ENCODE assay signal across 8 cellular contexts in the genomic region with DNA sequence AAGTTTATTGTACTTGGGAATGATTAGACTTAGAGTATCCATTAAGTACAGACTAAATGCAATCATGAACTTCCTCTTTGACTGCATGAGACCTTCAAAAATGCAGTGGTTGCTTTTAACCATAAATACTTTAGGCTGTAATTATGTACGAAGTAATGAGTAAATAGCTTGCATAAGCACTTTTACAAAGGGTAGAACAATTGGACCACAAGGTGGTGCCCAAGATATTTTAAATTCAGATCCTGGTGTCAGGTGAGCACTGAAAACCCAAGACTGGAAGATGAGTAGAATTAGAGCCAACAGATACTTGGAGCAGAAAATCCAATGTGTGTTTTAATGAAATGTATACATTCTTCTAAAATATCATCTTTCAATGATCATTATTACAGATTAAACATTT. TPM values are rescaled to one million over a fixed set of nuclear protein-coding genes. Genes with fewer than 3 reads are reported as not detected.
DNase-seq lines count a peak whose midpoint lies in the region; ATAC-seq and TF ChIP-seq lines count a peak whose summit lies in the region.

No MANE protein-coding gene starts in this region.

- no peaks in the 10 kb centered on the region for H3K79me2 ChIP-seq in GM23248 (ENCODE audit: insufficient read depth)

- no peak overlapping the region for H2AFZ ChIP-seq in GM23248

- TF ChIP-seq CTCF in BJ (IDR thresholded peaks at IDR 0.05; ENCODE audit: insufficient read depth, low read depth, low read length) (0 out of 2 replicates have a peak, but pooled peaks have one; percentile 22), body of pancreas (IDR thresholded peaks at IDR 0.05) (peak; percentile 35 to 84 (median 71))

- H3K4me1 ChIP-seq in GM23248 (ENCODE audit: insufficient read depth): no peaks in the 10 kb centered on the region
- no peaks in the 10 kb centered on the region for H3K4me1 ChIP-seq in body of pancreas

- no peak overlapping the region for H3K4me2 ChIP-seq in GM23248 (ENCODE audit: unreplicated experiment)

- WGBS in GM23248 (ENCODE audit: low coverage in 1 of 2, low lambda C conversion rate in 2 of 2, missing lambda C conversion rate in 2 of 2), 2 experiments: 75 to 90% methylated on average over 1 of the region's 1 CpG
- WGBS in body of pancreas, 2 donors: 3 to 6% methylated on average over 1 of the region's 1 CpG

- DNase-seq in BJ (ENCODE audit: low read depth) (no peak), GM23248 (peak; percentile 50), NCI-H446 treated with DMSO at 0.1 percent for 48 hours (lab: John Stamatoyannopoulos, UW) (peak; percentile 17), body of pancreas (peak; percentile 44 to 75 (median 54)), left lobe of liver (ENCODE audit: low spot score) (no peak)

- no peak overlapping the region for H3K27ac ChIP-seq in GM23248
- H3K27ac ChIP-seq in body of pancreas: no peak overlapping the region

- intact Hi-C loops in body of pancreas (cut with DNase I): no loop called here

- H3K36me3 ChIP-seq in BJ (ENCODE audit: control insufficient read depth, insufficient read depth, low read length): no peaks in the 10 kb centered on the region
- no peaks in the 10 kb centered on the region for H3K36me3 ChIP-seq in GM23248 (ENCODE audit: low read depth)
- no peaks in the 10 kb centered on the region for H3K36me3 ChIP-seq in body of pancreas (replicated peaks in 1 of 2; ENCODE audit: insufficient read depth in 1 of 2, low read depth in 2 of 2)

- H3K4me3 ChIP-seq in BJ (ENCODE audit: low read depth, low read length): no peak overlapping the region
- no peak overlapping the region for H3K4me3 ChIP-seq in GM23248
- no peak overlapping the region for H3K4me3 ChIP-seq in body of pancreas

- H3K9me3 ChIP-seq in GM23248 (ENCODE audit: low read depth): no peaks in the 10 kb centered on the region
- H3K9me3 ChIP-seq in body of pancreas: no peaks in the 10 kb centered on the region

- H3F3A ChIP-seq in GM23248 (ENCODE audit: insufficient read depth): peaks cover 3% of the 10 kb centered on the region; the same call in 1 of the 2 replicates

- CTCF ChIA-PET in BJ (lab: Yijun Ruan, JAX): interaction anchor here (0.8 to 1.6 kb wide), 4 partner anchors 10 to 538 kb away, joined by 3 to 7 read pairs (median 3); no protein-coding TSS in a partner anchor

- H4K20me1 ChIP-seq in GM23248 (ENCODE audit: insufficient read depth): no peaks in the 10 kb centered on the region

- ATAC-seq in body of pancreas: peak; percentile 91
- ATAC-seq in left lobe of liver: peak; percentile 97
- ATAC-seq in GM18498 (IDR thresholded peaks at IDR 0.05; ENCODE audit: unreplicated experiment): no peak
- ATAC-seq in GM19463 (IDR thresholded peaks at IDR 0.05; ENCODE audit: unreplicated experiment): no peak
- ATAC-seq in GM21737 (IDR thresholded peaks at IDR 0.05; ENCODE audit: unreplicated experiment): no peak

- no peak overlapping the region for H3K9ac ChIP-seq in GM23248

- H3K9me2 ChIP-seq in GM23248 (ENCODE audit: insufficient read depth): no peaks in the 10 kb centered on the region

- TF ChIP-seq POLR2A in body of pancreas (IDR thresholded peaks at IDR 0.05): no peak

- in situ Hi-C loops in GM23248 (cut with MboI): no loop called here

- POLR2A ChIA-PET in BJ (lab: Charles Lee): no interaction called here

- no peaks in the 10 kb centered on the region for H3K27me3 ChIP-seq in BJ (ENCODE audit: control insufficient read depth, insufficient read depth, low read length)
- no peaks in the 10 kb centered on the region for H3K27me3 ChIP-seq in GM23248 (replicated peaks; ENCODE audit: insufficient read depth)
- no peaks in the 10 kb centered on the region for H3K27me3 ChIP-seq in body of pancreas

RNA-seq across cellular contexts. Expression of a gene that starts 43.4 kb away (rescaled TPM):
- polyA plus RNA-seq in BJ (2011; rRNA removed) (0.42 and 0.63 TPM in 2 replicates), GM23248 (2016; fragmentation: Nextera tagmentation; extraction: Ambion mirVana) (1.7 and 1.9 TPM in 2 replicates)
- polyA minus RNA-seq in BJ (2011; rRNA and poly(A)+ RNA removed): 0.15 and 0.38 TPM in 2 replicates
- 1.8 TPM in 2 replicates for total RNA-seq in GM23248 (2014; rRNA removed; shearing (Covaris generic))
- total RNA-seq in body of pancreas (1 to 10 TPM; 6.9 to 9.3 TPM), left lobe of liver (19.7 TPM)

Comparison
In these comparisons a context has a peak if more than half of its experiments do, and no peak if none do; other contexts are left out.
1. DNase-seq: peak in GM23248 (single experiment), NCI-H446 treated with DMSO at 0.1 percent for 48 hours (single experiment) and body of pancreas (4 of 4); none in BJ (single experiment) and left lobe of liver (single experiment).
2. ATAC-seq: peak in body of pancreas (single experiment) and left lobe of liver (single experiment); none in GM18498 (single experiment), GM19463 (single experiment) and GM21737 (single experiment).